Comparison of ENCODE assay signal across 1 cellular context in genomic region chr7:2354173-2355078, GRCh38.
A peak's percentile ranks its signal among the peaks of the same experiment; 100 is the strongest.
TF ChIP-seq lines count a peak whose summit lies in the region.

TSS of gene EIF3B (plus strand) at chr7:2354827. CDS start at chr7:2354922, 95 bp downstream.

TF ChIP-seq in GM12878, 131 proteins besides CTCF, POLR2A, EP300 and RAD21 (continued from another document):
- TF ChIP-seq EGR1 (IDR thresholded peaks at IDR 0.05; ENCODE audit: borderline replicate concordance in 1 of 2, low read depth in 2 of 2, low read length in 2 of 2) (peak in 1 of 2 experiments; percentile 81; a peak in 2 of 3 replicates), POLR2AphosphoS5 (IDR thresholded peaks at IDR 0.05; ENCODE audit: low read length) (peak; percentile 93), YY1 (IDR thresholded peaks at IDR 0.05; ENCODE audit: low read depth, low read length) (peak; percentile 96), WRNIP1 (IDR thresholded peaks at IDR 0.05; ENCODE audit: borderline replicate concordance, low read depth, low read length) (peak; percentile 28; the same call in 1 of the 2 replicates), CHD1 (IDR thresholded peaks at IDR 0.05; ENCODE audit: low read depth, low read length) (peak; percentile 98), ZNF207 (IDR thresholded peaks at IDR 0.05; ENCODE audit: borderline replicate concordance) (peak; percentile 100), CHD2 (IDR thresholded peaks at IDR 0.05; ENCODE audit: borderline replicate concordance, low read depth, low read length) (peak; percentile 60; the same call in 1 of the 2 replicates), NFIC (IDR thresholded peaks at IDR 0.05; ENCODE audit: low read depth, low read length) (peak; percentile 83), FOXM1 (IDR thresholded peaks at IDR 0.05; ENCODE audit: low read depth, low read length) (peak; percentile 65), TCF12 (IDR thresholded peaks at IDR 0.05; ENCODE audit: low read depth, low read length) (peak; percentile 60; the same call in 1 of the 2 replicates), ZBTB33 (IDR thresholded peaks at IDR 0.05) (0 out of 2 replicates have a peak, but pooled peaks have one; percentile 16), KLF5 (IDR thresholded peaks at IDR 0.05; ENCODE audit: partially characterized antibody) (peak; percentile 100), BMI1 (IDR thresholded peaks at IDR 0.05; ENCODE audit: borderline replicate concordance) (no peak), CREM (IDR thresholded peaks at IDR 0.05; ENCODE audit: low read depth) (peak; percentile 57), IRF3 (IDR thresholded peaks at IDR 0.05) (no peak), BCLAF1 (IDR thresholded peaks at IDR 0.05) (peak; percentile 98), MTA2 (IDR thresholded peaks at IDR 0.05; ENCODE audit: low read depth) (no peak), TCF3 (IDR thresholded peaks at IDR 0.05; ENCODE audit: borderline replicate concordance, insufficient read depth, low read depth, low read length) (peak; percentile 78), SKIL (IDR thresholded peaks at IDR 0.05; ENCODE audit: low read depth, poor library complexity, severe bottlenecking) (peak; percentile 100), SIX5 (IDR thresholded peaks at IDR 0.05; ENCODE audit: low read depth, low read length, severe bottlenecking) (peak; percentile 59)
